In genomic region chr5:68080282-68081050, GRCh38 we compare ENCODE assay signal across 1 cellular context.
TF ChIP-seq lines count a peak whose summit lies in the region.

No MANE protein-coding gene starts in this region.

TF ChIP-seq in HepG2, 621 proteins besides CTCF, POLR2A, EP300 and RAD21 (continued from another document and continues in another):
- TF ChIP-seq, protein P1, sequence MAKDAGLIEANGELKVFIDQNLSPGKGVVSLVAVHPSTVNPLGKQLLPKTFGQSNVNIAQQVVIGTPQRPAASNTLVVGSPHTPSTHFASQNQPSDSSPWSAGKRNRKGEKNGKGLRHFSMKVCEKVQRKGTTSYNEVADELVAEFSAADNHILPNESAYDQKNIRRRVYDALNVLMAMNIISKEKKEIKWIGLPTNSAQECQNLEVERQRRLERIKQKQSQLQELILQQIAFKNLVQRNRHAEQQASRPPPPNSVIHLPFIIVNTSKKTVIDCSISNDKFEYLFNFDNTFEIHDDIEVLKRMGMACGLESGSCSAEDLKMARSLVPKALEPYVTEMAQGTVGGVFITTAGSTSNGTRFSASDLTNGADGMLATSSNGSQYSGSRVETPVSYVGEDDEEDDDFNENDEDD (CRISPR knock-in tag; IDR thresholded peaks at IDR 0.05; ENCODE audit: borderline replicate concordance): no peak
- TF ChIP-seq ZNF598 (CRISPR knock-in tag; IDR thresholded peaks at IDR 0.05; ENCODE audit: borderline replicate concordance) (no peak), HIC2 (CRISPR knock-in tag; IDR thresholded peaks at IDR 0.05; ENCODE audit: low read depth) (no peak), ZSCAN31 (CRISPR knock-in tag; IDR thresholded peaks at IDR 0.05; ENCODE audit: low read depth) (no peak), REL (CRISPR knock-in tag; conservative IDR thresholded peaks at IDR 0.05) (no peak), HNRNPUL1 (IDR thresholded peaks at IDR 0.05; ENCODE audit: low read depth, low read length) (no peak), NONO (IDR thresholded peaks at IDR 0.05) (no peak), NONO (CRISPR knock-in tag; conservative IDR thresholded peaks at IDR 0.05) (peak; percentile 5; the same call in 1 of the 2 replicates), MXD4 (CRISPR knock-in tag; IDR thresholded peaks at IDR 0.05) (no peak), TCF7L2 (IDR thresholded peaks at IDR 0.05; ENCODE audit: low read depth, low read length) (no peak), SIN3B (IDR thresholded peaks at IDR 0.05; ENCODE audit: low read length) (no peak), MTF2 (CRISPR knock-in tag; IDR thresholded peaks at IDR 0.05; ENCODE audit: borderline replicate concordance) (no peak), ZBTB20 (CRISPR knock-in tag; IDR thresholded peaks at IDR 0.05; ENCODE audit: borderline replicate concordance, low read depth) (no peak), MXD1 (CRISPR knock-in tag; IDR thresholded peaks at IDR 0.05) (no peak), U2AF2 (IDR thresholded peaks at IDR 0.05; ENCODE audit: low read depth, low read length) (no peak), PAX8 (CRISPR knock-in tag; IDR thresholded peaks at IDR 0.05; ENCODE audit: borderline replicate concordance) (no peak), NFATC3 (CRISPR knock-in tag; IDR thresholded peaks at IDR 0.05) (no peak), MNT (IDR thresholded peaks at IDR 0.05) (no peak), KAT7 (CRISPR knock-in tag; IDR thresholded peaks at IDR 0.05; ENCODE audit: borderline replicate concordance) (peak; percentile 33; the same call in 1 of the 2 replicates), ELF4 (CRISPR knock-in tag; IDR thresholded peaks at IDR 0.05; ENCODE audit: borderline replicate concordance) (no peak), RELA (CRISPR knock-in tag; IDR thresholded peaks at IDR 0.05) (no peak), HMGA1 (CRISPR knock-in tag; conservative IDR thresholded peaks at IDR 0.05) (no peak), SUZ12 (IDR thresholded peaks at IDR 0.05; ENCODE audit: low read depth, low read length) (no peak), SYNCRIP (IDR thresholded peaks at IDR 0.05; ENCODE audit: insufficient read depth, low read depth, low read length) (no peak), NFE2 (CRISPR knock-in tag; IDR thresholded peaks at IDR 0.05) (no peak), STAG1 (CRISPR knock-in tag; IDR thresholded peaks at IDR 0.05) (no peak), MTA1 (CRISPR knock-in tag; IDR thresholded peaks at IDR 0.05; ENCODE audit: borderline replicate concordance) (no peak), NFIB (CRISPR knock-in tag; IDR thresholded peaks at IDR 0.05; ENCODE audit: borderline replicate concordance) (no peak), PATZ1 (CRISPR knock-in tag; IDR thresholded peaks at IDR 0.05) (0 out of 2 replicates have a peak, but pooled peaks have one; percentile 40), ZNF878 (CRISPR knock-in tag; IDR thresholded peaks at IDR 0.05) (no peak), ZNF496 (CRISPR knock-in tag; IDR thresholded peaks at IDR 0.05; ENCODE audit: insufficient replicate concordance) (no peak), MYNN (CRISPR knock-in tag; IDR thresholded peaks at IDR 0.05; ENCODE audit: low read depth) (no peak), ZNF468 (CRISPR knock-in tag; IDR thresholded peaks at IDR 0.05) (no peak), ARNTL (CRISPR knock-in tag; IDR thresholded peaks at IDR 0.05) (no peak), ATF7-NPFF (CRISPR knock-in tag; IDR thresholded peaks at IDR 0.05; ENCODE audit: low read depth) (no peak), ZNF101 (CRISPR knock-in tag; IDR thresholded peaks at IDR 0.05; ENCODE audit: borderline replicate concordance, low read depth) (no peak), ZNF629 (CRISPR knock-in tag; conservative IDR thresholded peaks at IDR 0.05) (no peak; the same call in 1 of the 2 replicates), LRRFIP1 (CRISPR knock-in tag; conservative IDR thresholded peaks at IDR 0.05) (no peak), NFKB2 (CRISPR knock-in tag; IDR thresholded peaks at IDR 0.05; ENCODE audit: borderline replicate concordance) (no peak), SMARCE1 (IDR thresholded peaks at IDR 0.05; ENCODE audit: borderline replicate concordance) (no peak), ATF3 (CRISPR knock-in tag; IDR thresholded peaks at IDR 0.05) (no peak), HDAC1 (CRISPR knock-in tag; IDR thresholded peaks at IDR 0.05) (peak; percentile 14; the same call in 1 of the 2 replicates)
- TF ChIP-seq, protein P2, sequence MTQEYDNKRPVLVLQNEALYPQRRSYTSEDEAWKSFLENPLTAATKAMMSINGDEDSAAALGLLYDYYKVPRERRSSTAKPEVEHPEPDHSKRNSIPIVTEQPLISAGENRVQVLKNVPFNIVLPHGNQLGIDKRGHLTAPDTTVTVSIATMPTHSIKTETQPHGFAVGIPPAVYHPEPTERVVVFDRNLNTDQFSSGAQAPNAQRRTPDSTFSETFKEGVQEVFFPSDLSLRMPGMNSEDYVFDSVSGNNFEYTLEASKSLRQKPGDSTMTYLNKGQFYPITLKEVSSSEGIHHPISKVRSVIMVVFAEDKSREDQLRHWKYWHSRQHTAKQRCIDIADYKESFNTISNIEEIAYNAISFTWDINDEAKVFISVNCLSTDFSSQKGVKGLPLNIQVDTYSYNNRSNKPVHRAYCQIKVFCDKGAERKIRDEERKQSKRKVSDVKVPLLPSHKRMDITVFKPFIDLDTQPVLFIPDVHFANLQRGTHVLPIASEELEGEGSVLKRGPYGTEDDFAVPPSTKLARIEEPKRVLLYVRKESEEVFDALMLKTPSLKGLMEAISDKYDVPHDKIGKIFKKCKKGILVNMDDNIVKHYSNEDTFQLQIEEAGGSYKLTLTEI (CRISPR knock-in tag; conservative IDR thresholded peaks at IDR 0.05): no peak
- TF ChIP-seq, protein P3, sequence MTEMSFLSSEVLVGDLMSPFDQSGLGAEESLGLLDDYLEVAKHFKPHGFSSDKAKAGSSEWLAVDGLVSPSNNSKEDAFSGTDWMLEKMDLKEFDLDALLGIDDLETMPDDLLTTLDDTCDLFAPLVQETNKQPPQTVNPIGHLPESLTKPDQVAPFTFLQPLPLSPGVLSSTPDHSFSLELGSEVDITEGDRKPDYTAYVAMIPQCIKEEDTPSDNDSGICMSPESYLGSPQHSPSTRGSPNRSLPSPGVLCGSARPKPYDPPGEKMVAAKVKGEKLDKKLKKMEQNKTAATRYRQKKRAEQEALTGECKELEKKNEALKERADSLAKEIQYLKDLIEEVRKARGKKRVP (CRISPR knock-in tag; IDR thresholded peaks at IDR 0.05): no peak
- TF ChIP-seq, protein P4, sequence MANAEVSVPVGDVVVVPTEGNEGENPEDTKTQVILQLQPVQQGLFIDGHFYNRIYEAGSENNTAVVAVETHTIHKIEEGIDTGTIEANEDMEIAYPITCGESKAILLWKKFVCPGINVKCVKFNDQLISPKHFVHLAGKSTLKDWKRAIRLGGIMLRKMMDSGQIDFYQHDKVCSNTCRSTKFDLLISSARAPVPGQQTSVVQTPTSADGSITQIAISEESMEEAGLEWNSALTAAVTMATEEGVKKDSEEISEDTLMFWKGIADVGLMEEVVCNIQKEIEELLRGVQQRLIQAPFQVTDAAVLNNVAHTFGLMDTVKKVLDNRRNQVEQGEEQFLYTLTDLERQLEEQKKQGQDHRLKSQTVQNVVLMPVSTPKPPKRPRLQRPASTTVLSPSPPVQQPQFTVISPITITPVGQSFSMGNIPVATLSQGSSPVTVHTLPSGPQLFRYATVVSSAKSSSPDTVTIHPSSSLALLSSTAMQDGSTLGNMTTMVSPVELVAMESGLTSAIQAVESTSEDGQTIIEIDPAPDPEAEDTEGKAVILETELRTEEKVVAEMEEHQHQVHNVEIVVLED (CRISPR knock-in tag; IDR thresholded peaks at IDR 0.05; ENCODE audit: borderline replicate concordance): no peak
- TF ChIP-seq, protein P5, sequence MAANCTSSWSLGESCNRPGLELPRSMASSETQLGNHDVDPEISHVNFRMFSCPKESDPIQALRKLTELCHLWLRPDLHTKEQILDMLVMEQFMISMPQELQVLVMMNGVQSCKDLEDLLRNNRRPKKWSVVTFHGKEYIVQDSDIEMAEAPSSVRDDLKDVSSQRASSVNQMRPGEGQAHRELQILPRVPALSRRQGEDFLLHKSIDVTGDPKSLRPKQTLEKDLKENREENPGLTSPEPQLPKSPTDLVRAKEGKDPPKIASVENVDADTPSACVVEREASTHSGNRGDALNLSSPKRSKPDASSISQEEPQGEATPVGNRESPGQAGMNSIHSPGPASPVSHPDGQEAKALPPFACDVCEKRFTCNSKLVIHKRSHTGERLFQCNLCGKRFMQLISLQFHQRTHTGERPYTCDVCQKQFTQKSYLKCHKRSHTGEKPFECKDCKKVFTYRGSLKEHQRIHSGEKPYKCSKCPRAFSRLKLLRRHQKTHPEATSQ (CRISPR knock-in tag; IDR thresholded peaks at IDR 0.05; ENCODE audit: borderline replicate concordance): no peak; the same call in 1 of the 2 replicates
- TF ChIP-seq, protein P6, sequence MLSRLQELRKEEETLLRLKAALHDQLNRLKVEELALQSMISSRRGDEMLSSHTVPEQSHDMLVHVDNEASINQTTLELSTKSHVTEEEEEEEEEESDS (CRISPR knock-in tag; IDR thresholded peaks at IDR 0.05; ENCODE audit: borderline replicate concordance): 0 out of 2 replicates have a peak, but pooled peaks have one; percentile 29
- TF ChIP-seq, protein P7, sequence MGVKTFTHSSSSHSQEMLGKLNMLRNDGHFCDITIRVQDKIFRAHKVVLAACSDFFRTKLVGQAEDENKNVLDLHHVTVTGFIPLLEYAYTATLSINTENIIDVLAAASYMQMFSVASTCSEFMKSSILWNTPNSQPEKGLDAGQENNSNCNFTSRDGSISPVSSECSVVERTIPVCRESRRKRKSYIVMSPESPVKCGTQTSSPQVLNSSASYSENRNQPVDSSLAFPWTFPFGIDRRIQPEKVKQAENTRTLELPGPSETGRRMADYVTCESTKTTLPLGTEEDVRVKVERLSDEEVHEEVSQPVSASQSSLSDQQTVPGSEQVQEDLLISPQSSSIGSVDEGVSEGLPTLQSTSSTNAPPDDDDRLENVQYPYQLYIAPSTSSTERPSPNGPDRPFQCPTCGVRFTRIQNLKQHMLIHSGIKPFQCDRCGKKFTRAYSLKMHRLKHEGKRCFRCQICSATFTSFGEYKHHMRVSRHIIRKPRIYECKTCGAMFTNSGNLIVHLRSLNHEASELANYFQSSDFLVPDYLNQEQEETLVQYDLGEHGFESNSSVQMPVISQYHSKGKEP (CRISPR knock-in tag; IDR thresholded peaks at IDR 0.05): no peak
